Comparison of ENCODE assay signal across 12 cellular contexts in genomic region chr4:41204400-41204978, GRCh38. TPM values are rescaled to one million over a fixed set of nuclear protein-coding genes. Genes with fewer than 3 reads are reported as not detected.
DNase-seq lines count a peak whose midpoint lies in the region; ATAC-seq, FAIRE-seq and TF ChIP-seq lines count a peak whose summit lies in the region.
"Had no signal": no experiment of that assay in that cellular context is flagged by ENCODE, and none has a peak within 500 bp of the region (broad histone marks: within the 10 kb centered on the region; RNA-seq: fewer than 3 reads in every experiment).

No MANE protein-coding gene starts in this region.

- in situ Hi-C loops in HepG2 (cut with HindIII; ENCODE audit: extremely low pct_ligation_motif_present, low pct_unique_long_range_greater_than_20kb): no loop called here

- CTCF ChIA-PET in HepG2 (lab: Yijun Ruan, JAX; ENCODE audit: low intra/inter-chr PET ratio, low total read pairs): no interaction called here

- H3K4me1 ChIP-seq in HepG2 (ENCODE audit: insufficient read depth, low read length): peaks cover 44% of the 10 kb centered on the region

- no peak overlapping the region for H3K4me3 ChIP-seq in HepG2 (replicated peaks in 1 of 3; ENCODE audit: insufficient read depth in 1 of 3, low read depth in 2 of 3, low read length in 3 of 3)

- no peak overlapping the region for H2AFZ ChIP-seq in HepG2 (ENCODE audit: low read length)

- 90% methylated on average over 8 of the region's 8 CpGs for WGBS in HepG2 (ENCODE audit: low lambda C conversion rate)

- H3K79me2 ChIP-seq in HepG2 (ENCODE audit: insufficient read depth, low read length): peaks cover 88% of the 10 kb centered on the region

- H3K27ac ChIP-seq in HepG2 (ENCODE audit: extremely low read length, insufficient read depth, low read length): no peak overlapping the region
- H3K27ac ChIP-seq: 22Rv1 had no signal

- no peak overlapping the region for H3K4me2 ChIP-seq in HepG2 (ENCODE audit: low read depth, low read length)

- no peaks in the 10 kb centered on the region; the same call in 1 of the 2 replicates for H4K20me1 ChIP-seq in HepG2 (ENCODE audit: insufficient read depth, low read length)

- no peak for TF ChIP-seq CTCF in HepG2 (CRISPR knock-in tag; IDR thresholded peaks at IDR 0.05)

- no peaks in the 10 kb centered on the region; a peak in 1 of 5 replicates for H3K27me3 ChIP-seq in HepG2 (ENCODE audit: control insufficient read depth in 1 of 2, insufficient read depth in 2 of 2, low read length in 2 of 2)

- DNase-seq in DMS53 (lab: John Stamatoyannopoulos, UW) (peak; percentile 10), DMS53 treated with DMSO at 0.1 percent for 48 hours (lab: John Stamatoyannopoulos, UW; ENCODE audit: unreplicated experiment) (no peak), dermis microvascular lymphatic vessel endothelial cell (ENCODE audit: low read depth in 2 of 2) (peak; percentile 56 to 91), HepG2 (ENCODE audit: low spot score) (peak; percentile 30), urothelium cell line (ENCODE audit: low spot score) (peak; percentile 84), NCI-H2107 treated with DMSO at 0.1 percent for 48 hours (lab: John Stamatoyannopoulos, UW; ENCODE audit: unreplicated experiment) (no peak), NCI-H187 (lab: John Stamatoyannopoulos, UW) (no peak)
- DNase-seq in stimulated activated CD4-positive, alpha-beta T cell treated with anti-CD3 and anti-CD28 coated beads, Interleukin-4, amount 100 ng/mL, for 4 hours: no peak
- DNase-seq: activated CD4-positive, CD25-positive, alpha-beta regulatory T cell; cerebellar nuclear complex; NCI-H2029 had no signal

- TF ChIP-seq RAD21 in HepG2 (CRISPR knock-in tag; IDR thresholded peaks at IDR 0.05): no peak

- ATAC-seq in HepG2: peak; percentile 49

- no peak for TF ChIP-seq POLR2A in HepG2 (IDR thresholded peaks at IDR 0.05; ENCODE audit: insufficient read depth in 1 of 2, low read depth in 2 of 2, low read length in 2 of 2)

- H3K36me3 ChIP-seq in HepG2 (replicated peaks in 1 of 2; ENCODE audit: control insufficient read depth in 1 of 2, insufficient read depth in 2 of 2, low read length in 2 of 2): no peaks in the 10 kb centered on the region

- TF ChIP-seq EP300 in HepG2 (IDR thresholded peaks at IDR 0.05; ENCODE audit: low read depth in 2 of 2, low read length in 2 of 2) (no peak), HepG2 (CRISPR knock-in tag; IDR thresholded peaks at IDR 0.05; ENCODE audit: borderline replicate concordance) (no peak)

- intact Hi-C loops in HepG2 (cut with micrococcal nuclease; ENCODE audit: unreplicated experiment): no loop called here

- BruUV-seq in HepG2 (replicated peaks; lab: Mats Ljungman, UMichigan): no TSS peak

- H3K9ac ChIP-seq in HepG2 (ENCODE audit: insufficient read depth, low read depth, low read length): no peak overlapping the region

- POLR2A ChIA-PET in HepG2 (lab: Yijun Ruan, JAX): no interaction called here

- H3K9me3 ChIP-seq in HepG2 (ENCODE audit: low read length): no peaks in the 10 kb centered on the region

- FAIRE-seq in HepG2 (lab: Jason Lieb, UNC) (no peak), urothelium cell line (lab: Jason Lieb, UNC) (peak; percentile 72)

TF ChIP-seq in HepG2, 621 proteins besides CTCF, POLR2A, EP300 and RAD21:
- TF ChIP-seq ZNF607 (CRISPR knock-in tag; IDR thresholded peaks at IDR 0.05; ENCODE audit: borderline replicate concordance) (no peak), EEA1 (CRISPR knock-in tag; IDR thresholded peaks at IDR 0.05; ENCODE audit: borderline replicate concordance) (no peak), FOSL2 (CRISPR knock-in tag; IDR thresholded peaks at IDR 0.05) (peak; percentile 59; the same call in 1 of the 2 replicates), HOMEZ (CRISPR knock-in tag; IDR thresholded peaks at IDR 0.05; ENCODE audit: low read depth) (peak; percentile 49; the same call in 1 of the 2 replicates)

RNA-seq across cellular contexts. Expression of gene APBB2, which starts 9.9 kb away (rescaled TPM):
- 23.0 and 30.9 TPM in 2 replicates for total RNA-seq in dermis microvascular lymphatic vessel endothelial cell
- total RNA-seq in HepG2 (2016; rRNA removed; fragmentation: Illumina TruSeq; extraction: Trizol): 17.0 and 19.7 TPM in 2 replicates
- total RNA-seq in HepG2 (2016; cell fraction: cytosol; rRNA removed; fragmentation: Illumina TruSeq; extraction: Trizol; ENCODE audit: low read depth): 14.9 and 15.5 TPM in 2 replicates
- total RNA-seq in HepG2 (2016; cell fraction: insoluble cytoplasmic fraction; rRNA removed; fragmentation: Illumina TruSeq; extraction: Trizol): 17.3 and 17.6 TPM in 2 replicates
- 11.9 and 12.0 TPM in 2 replicates for total RNA-seq in HepG2 (2016; cell fraction: membrane; rRNA removed; fragmentation: Illumina TruSeq; extraction: Trizol)
- total RNA-seq in HepG2 (2016; cell fraction: nucleus; rRNA removed; fragmentation: Illumina TruSeq; extraction: Trizol): 35.0 and 35.4 TPM in 2 replicates
- 9.7 and 11.7 TPM in 2 replicates for polyA plus RNA-seq in HepG2 (2011; rRNA removed)
- polyA plus RNA-seq in HepG2 (2011; cell fraction: cytosol; rRNA removed): 10.4 and 11.7 TPM in 2 replicates
- polyA plus RNA-seq in HepG2 (2011; cell fraction: nucleus; rRNA removed): 20.4 and 21.7 TPM in 2 replicates
- 8.9 and 9.8 TPM in 2 replicates for polyA plus RNA-seq in HepG2 (2012)
- 0.61 and 0.73 TPM in 2 replicates for polyA plus RNA-seq in HepG2 (2016; cell fraction: cytosol; fragmentation: Illumina TruSeq; extraction: Trizol; ENCODE audit: low read depth)
- polyA plus RNA-seq in HepG2 (2016; cell fraction: insoluble cytoplasmic fraction; fragmentation: Illumina TruSeq; extraction: Trizol; ENCODE audit: low read depth): 12.6 and 12.9 TPM in 2 replicates
- polyA plus RNA-seq in HepG2 (2016; cell fraction: membrane; fragmentation: Illumina TruSeq; extraction: Trizol; ENCODE audit: low read depth): 3.0 and 3.5 TPM in 2 replicates
- polyA plus RNA-seq in HepG2 (2016; cell fraction: nucleus; fragmentation: Illumina TruSeq; extraction: Trizol; ENCODE audit: insufficient read depth, low read depth): 17.6 and 19.8 TPM in 2 replicates
- polyA minus RNA-seq in HepG2 (2011; rRNA and poly(A)+ RNA removed; ENCODE audit: low replicate concordance): 15.2 and 41.3 TPM in 2 replicates
- 12.6 and 12.7 TPM in 2 replicates for polyA minus RNA-seq in HepG2 (2011; cell fraction: cytosol; rRNA and poly(A)+ RNA removed)
- polyA minus RNA-seq in HepG2 (2011; cell fraction: nucleus; rRNA and poly(A)+ RNA removed): 42.4 and 49.7 TPM in 2 replicates

RNA-seq across cellular contexts. Expression of gene UCHL1, which starts 52.2 kb away (rescaled TPM):
- 24.9 and 49.9 TPM in 2 replicates for total RNA-seq in dermis microvascular lymphatic vessel endothelial cell
- total RNA-seq in HepG2 (2016; rRNA removed; fragmentation: Illumina TruSeq; extraction: Trizol): not detected in 2 replicates
- not detected in 2 replicates for total RNA-seq in HepG2 (2016; cell fraction: cytosol; rRNA removed; fragmentation: Illumina TruSeq; extraction: Trizol; ENCODE audit: low read depth)
- total RNA-seq in HepG2 (2016; cell fraction: insoluble cytoplasmic fraction; rRNA removed; fragmentation: Illumina TruSeq; extraction: Trizol): 0.13 TPM in 1 of 2 replicates, not detected in the other
- not detected in 2 replicates for total RNA-seq in HepG2 (2016; cell fraction: membrane; rRNA removed; fragmentation: Illumina TruSeq; extraction: Trizol)
- total RNA-seq in HepG2 (2016; cell fraction: nucleus; rRNA removed; fragmentation: Illumina TruSeq; extraction: Trizol): not detected in 2 replicates
- polyA plus RNA-seq in HepG2 (2011; rRNA removed): not detected in 2 replicates
- 0.08 and 0.13 TPM in 2 replicates for polyA plus RNA-seq in HepG2 (2011; cell fraction: cytosol; rRNA removed)
- polyA plus RNA-seq in HepG2 (2011; cell fraction: nucleus; rRNA removed): 0.29 and 0.45 TPM in 2 replicates
- polyA plus RNA-seq in HepG2 (2012): not detected in 2 replicates
- polyA plus RNA-seq in HepG2 (2016; cell fraction: cytosol; fragmentation: Illumina TruSeq; extraction: Trizol; ENCODE audit: low read depth): not detected in 2 replicates
- polyA plus RNA-seq in HepG2 (2016; cell fraction: insoluble cytoplasmic fraction; fragmentation: Illumina TruSeq; extraction: Trizol; ENCODE audit: low read depth): not detected in 2 replicates
- 0.21 TPM in 1 of 2 replicates, not detected in the other for polyA plus RNA-seq in HepG2 (2016; cell fraction: membrane; fragmentation: Illumina TruSeq; extraction: Trizol; ENCODE audit: low read depth)
- polyA plus RNA-seq in HepG2 (2016; cell fraction: nucleus; fragmentation: Illumina TruSeq; extraction: Trizol; ENCODE audit: insufficient read depth, low read depth): not detected in 2 replicates
- polyA minus RNA-seq in HepG2 (2011; rRNA and poly(A)+ RNA removed; ENCODE audit: low replicate concordance): not detected in 2 replicates
- not detected in 2 replicates for polyA minus RNA-seq in HepG2 (2011; cell fraction: cytosol; rRNA and poly(A)+ RNA removed)
- polyA minus RNA-seq in HepG2 (2011; cell fraction: nucleus; rRNA and poly(A)+ RNA removed): not detected in 2 replicates

Comparison
In these comparisons a context has a peak if more than half of its experiments do, and no peak if none do; other contexts are left out.
1. DNase-seq: peak in DMS53 (single experiment), dermis microvascular lymphatic vessel endothelial cell (2 of 2), HepG2 (single experiment) and urothelium cell line (single experiment); none in DMS53 treated with DMSO at 0.1 percent for 48 hours (single experiment), NCI-H2107 treated with DMSO at 0.1 percent for 48 hours (single experiment), NCI-H187 (0 of 2) and stimulated activated CD4-positive, alpha-beta T cell treated with anti-CD3 and anti-CD28 coated beads, Interleukin-4, amount 100 ng/mL, for 4 hours (0 of 2).
2. RNA of gene UCHL1, which starts 52.2 kb away (total RNA-seq): 24.9 to 49.9 TPM in dermis microvascular lymphatic vessel endothelial cell; 0.13 TPM in HepG2; every median in the first group is over 10 times any median in the second.